Comparison of ENCODE assay signal across 9 cellular contexts in genomic region chr12:52495385-52495784, GRCh38. TPM values are rescaled to one million over a fixed set of nuclear protein-coding genes. Genes with fewer than 3 reads are reported as not detected.
DNase-seq lines count a peak whose midpoint lies in the region; ATAC-seq and TF ChIP-seq lines count a peak whose summit lies in the region.
"Had no signal": no experiment of that assay in that cellular context is flagged by ENCODE, and none has a peak within 500 bp of the region (broad histone marks: within the 10 kb centered on the region; RNA-seq: fewer than 3 reads in every experiment).

No MANE protein-coding gene starts in this region.

- H3K36me3 Mint-ChIP-seq in activated CD4-positive, alpha-beta T cell treated with anti-CD3 and anti-CD28 coated beads for 36 hours (ENCODE audit: low read depth), result no peaks in the 10 kb centered on the region

- no peaks in the 10 kb centered on the region for H3K9me3 ChIP-seq in suprapubic skin

- no peak for TF ChIP-seq POLR2A in suprapubic skin (IDR thresholded peaks at IDR 0.05)

- peaks cover 43% of the 10 kb centered on the region for H3K4me1 ChIP-seq in suprapubic skin

- CTCF ChIA-PET in activated CD4-positive, alpha-beta T cell treated with anti-CD3 and anti-CD28 coated beads for 36 hours (lab: Charles Lee), result no interaction called here

- H3K27ac ChIP-seq in suprapubic skin, result peak overlapping the region; percentile 88

- peaks cover 6% of the 10 kb centered on the region for H3K27me3 Mint-ChIP-seq in activated CD4-positive, alpha-beta T cell treated with anti-CD3 and anti-CD28 coated beads for 36 hours

- H3K27me3 ChIP-seq in suprapubic skin, result peaks cover 6% of the 10 kb centered on the region

- TF ChIP-seq EP300 in suprapubic skin (IDR thresholded peaks at IDR 0.05), result no peak

- H3K27ac Mint-ChIP-seq in activated CD4-positive, alpha-beta T cell treated with anti-CD3 and anti-CD28 coated beads for 36 hours, result no peak overlapping the region

- no peaks in the 10 kb centered on the region for H3K36me3 ChIP-seq in suprapubic skin

- POLR2A ChIA-PET in activated CD4-positive, alpha-beta T cell treated with anti-CD3 and anti-CD28 coated beads for 36 hours (lab: Charles Lee), result no interaction called here

- ATAC-seq in esophagus mucosa, result peak; percentile 4
- no peak for ATAC-seq in GM19324 (IDR thresholded peaks at IDR 0.05; ENCODE audit: low FRiP score, unreplicated experiment)
- ATAC-seq in GM19351 (IDR thresholded peaks at IDR 0.05; ENCODE audit: unreplicated experiment), result no peak
- ATAC-seq in activated CD4-positive, alpha-beta T cell treated with anti-CD3 and anti-CD28 coated beads for 36 hours, result no peak

- no peaks in the 10 kb centered on the region for H3K4me1 Mint-ChIP-seq in activated CD4-positive, alpha-beta T cell treated with anti-CD3 and anti-CD28 coated beads for 36 hours

- no peak overlapping the region for H3K4me3 ChIP-seq in suprapubic skin

- intact Hi-C loops in activated CD4-positive, alpha-beta T cell treated with anti-CD3 and anti-CD28 coated beads for 36 hours (cut with DNase I, micrococcal nuclease), result no loop called here

- no peak overlapping the region for H3K4me3 Mint-ChIP-seq in activated CD4-positive, alpha-beta T cell treated with anti-CD3 and anti-CD28 coated beads for 36 hours

- TF ChIP-seq CTCF in suprapubic skin (IDR thresholded peaks at IDR 0.05), result no peak

- WGBS in suprapubic skin, result 58% methylated on average over 3 of the region's 3 CpGs

- no peaks in the 10 kb centered on the region for H3K9me3 Mint-ChIP-seq in activated CD4-positive, alpha-beta T cell treated with anti-CD3 and anti-CD28 coated beads for 36 hours (ENCODE audit: low read depth)

- peak; percentile 18 for DNase-seq in NCI-H82 (lab: John Stamatoyannopoulos, UW)
- DNase-seq in NCI-H82 treated with DMSO at 0.1 percent for 48 hours (lab: John Stamatoyannopoulos, UW; ENCODE audit: unreplicated experiment), result no peak
- peak; percentile 97 for DNase-seq in NCI-H226
- no peak for DNase-seq in suprapubic skin (ENCODE audit: low spot score in 2 of 2)
- DNase-seq in activated CD4-positive, alpha-beta T cell treated with anti-CD3 and anti-CD28 coated beads for 36 hours, result no peak
- DNase-seq: SW 1271 had no signal

RNA-seq across cellular contexts. Expression of gene KRT6A, which starts 2.3 kb away (rescaled TPM):
- total RNA-seq in esophagus mucosa (18,870 TPM), suprapubic skin (1,000 to 10,000 TPM in 1 of 4 donors, 100 to 1,000 TPM in 2, 10 to 100 TPM in 1; 57.7 to 1,258 (median 594) TPM)
- total RNA-seq in activated CD4-positive, alpha-beta T cell treated with anti-CD3 and anti-CD28 coated beads for 36 hours, result not detected

RNA-seq across cellular contexts. Expression of gene KRT6C, which starts 21.8 kb away (rescaled TPM):
- total RNA-seq in esophagus mucosa (2,886 TPM), suprapubic skin (10 to 100 TPM in 2 of 4 donors, 1 to 10 TPM in 1, not detected in 1; 7.8 to 23.7 (median 14.8) TPM)
- not detected for total RNA-seq in activated CD4-positive, alpha-beta T cell treated with anti-CD3 and anti-CD28 coated beads for 36 hours

RNA-seq across cellular contexts. Expression of gene KRT5, which starts 24.8 kb away (rescaled TPM):
- total RNA-seq in esophagus mucosa, result 11,855 TPM
- total RNA-seq in suprapubic skin, result 1,000 to 10,000 TPM; 3,026 to 9,625 (median 8,067) TPM
- not detected for total RNA-seq in activated CD4-positive, alpha-beta T cell treated with anti-CD3 and anti-CD28 coated beads for 36 hours

RNA-seq across cellular contexts. Expression of gene KRT6B, which starts 43.4 kb away (rescaled TPM):
- 2,496 TPM for total RNA-seq in esophagus mucosa
- 100 to 1,000 TPM in 3 of 4 donors, 10 to 100 TPM in 1; 44.8 to 765 (median 249) TPM for total RNA-seq in suprapubic skin
- total RNA-seq in activated CD4-positive, alpha-beta T cell treated with anti-CD3 and anti-CD28 coated beads for 36 hours, result not detected

RNA-seq across cellular contexts. Expression of gene KRT71, which starts 57.6 kb away (rescaled TPM):
- not detected for total RNA-seq in esophagus mucosa
- 100 to 1,000 TPM in 1 of 4 donors, 10 to 100 TPM in 2, 1 to 10 TPM in 1; 5.5 to 231 (median 70.8) TPM for total RNA-seq in suprapubic skin
- total RNA-seq in activated CD4-positive, alpha-beta T cell treated with anti-CD3 and anti-CD28 coated beads for 36 hours, result not detected

Comparison
In these comparisons a context has a peak if more than half of its experiments do, and no peak if none do; other contexts are left out.
1. DNase-seq: peak in NCI-H82 (single experiment) and NCI-H226 (single experiment); none in NCI-H82 treated with DMSO at 0.1 percent for 48 hours (single experiment), suprapubic skin (0 of 2) and activated CD4-positive, alpha-beta T cell treated with anti-CD3 and anti-CD28 coated beads for 36 hours (single experiment).
2. RNA of gene KRT6A, which starts 2.3 kb away (total RNA-seq): 18,870 TPM in esophagus mucosa (single experiment) and 57.7 to 1,258 TPM in suprapubic skin; not detected in activated CD4-positive, alpha-beta T cell treated with anti-CD3 and anti-CD28 coated beads for 36 hours; every median in the first group is over 10 times any median in the second.
3. RNA of gene KRT6C, which starts 21.8 kb away (total RNA-seq): 2,886 TPM in esophagus mucosa (single experiment); 7.8 to 23.7 TPM in suprapubic skin and not detected in activated CD4-positive, alpha-beta T cell treated with anti-CD3 and anti-CD28 coated beads for 36 hours; every median in the first group is over 100 times any median in the second.
4. RNA of gene KRT5, which starts 24.8 kb away (total RNA-seq): 11,855 TPM in esophagus mucosa (single experiment) and 3,026 to 9,625 TPM in suprapubic skin; not detected in activated CD4-positive, alpha-beta T cell treated with anti-CD3 and anti-CD28 coated beads for 36 hours; every median in the first group is over 1,000 times any median in the second.